ENCODE assay signal across 1 cellular context in genomic region chr12:109347579-109347978, GRCh38.
TF ChIP-seq lines count a peak whose summit lies in the region.

MYO1H (plus strand) TSS chr12:109347900; CDS start chr12:109347961, 61 bp downstream.

TF ChIP-seq in GM23338, 12 proteins besides CTCF, POLR2A, EP300 and RAD21 (continued from another document):
- no peak for TF ChIP-seq ZNF462 (CRISPR knock-in tag; IDR thresholded peaks at IDR 0.05)
